In the genomic region with DNA sequence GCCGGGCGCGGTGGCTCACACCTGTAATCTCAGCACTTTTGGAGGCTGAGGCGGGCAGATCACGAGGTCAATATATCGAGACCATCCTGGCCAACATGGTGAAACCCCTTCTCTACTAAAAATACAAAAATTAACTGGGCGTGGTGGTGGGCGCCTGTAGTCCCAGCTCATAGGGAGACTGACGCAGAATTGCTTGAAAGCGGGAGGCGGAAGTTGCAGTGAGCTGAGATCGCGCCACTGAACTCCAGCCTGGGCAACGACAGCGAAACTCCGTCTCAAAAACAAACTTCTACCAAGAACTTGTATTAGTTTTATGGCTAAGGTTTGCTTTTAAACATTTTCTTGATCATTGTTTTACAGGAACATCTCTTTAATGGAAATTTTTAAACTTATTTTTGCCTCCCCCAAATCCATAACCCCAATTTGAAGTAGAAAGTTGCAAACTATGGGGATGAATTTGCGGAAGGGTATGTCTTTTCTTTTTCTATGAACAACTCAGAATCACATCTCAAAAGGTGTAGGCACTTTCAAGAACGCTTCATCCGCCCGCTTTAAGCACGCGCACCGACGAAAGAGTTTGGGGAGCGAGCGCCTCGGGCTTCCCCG, we compare ENCODE assay signal across 1 cellular context.
TF ChIP-seq lines count a peak whose summit lies in the region.

No MANE protein-coding gene starts in this region.

TF ChIP-seq in endothelial cell of umbilical vein, 7 proteins besides CTCF, POLR2A, EP300 and RAD21:
- TF ChIP-seq JUN (IDR thresholded peaks at IDR 0.05; ENCODE audit: borderline replicate concordance, insufficient read depth, insufficient read length, low read depth) = no peak
- no peak for TF ChIP-seq EZH2 (IDR thresholded peaks at IDR 0.05; ENCODE audit: borderline replicate concordance, low read depth, low read length, severe bottlenecking)
- TF ChIP-seq MYC (IDR thresholded peaks at IDR 0.05; ENCODE audit: low read depth, low read length) = no peak
- TF ChIP-seq, protein P1, sequence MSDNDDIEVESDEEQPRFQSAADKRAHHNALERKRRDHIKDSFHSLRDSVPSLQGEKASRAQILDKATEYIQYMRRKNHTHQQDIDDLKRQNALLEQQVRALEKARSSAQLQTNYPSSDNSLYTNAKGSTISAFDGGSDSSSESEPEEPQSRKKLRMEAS (IDR thresholded peaks at IDR 0.05; ENCODE audit: insufficient read depth, insufficient read length) = no peak
- TF ChIP-seq POLR2AphosphoS5 (IDR thresholded peaks at IDR 0.05; ENCODE audit: insufficient read depth, low read depth, low read length) = no peak
- no peak for TF ChIP-seq FOS (IDR thresholded peaks at IDR 0.05; ENCODE audit: borderline replicate concordance, insufficient read depth, low read length)
- no peak for TF ChIP-seq GATA2 (IDR thresholded peaks at IDR 0.05; ENCODE audit: insufficient read depth, insufficient read length, low read depth, low read length)
